ENCODE assay signal across 35 cellular contexts in the genomic region with DNA sequence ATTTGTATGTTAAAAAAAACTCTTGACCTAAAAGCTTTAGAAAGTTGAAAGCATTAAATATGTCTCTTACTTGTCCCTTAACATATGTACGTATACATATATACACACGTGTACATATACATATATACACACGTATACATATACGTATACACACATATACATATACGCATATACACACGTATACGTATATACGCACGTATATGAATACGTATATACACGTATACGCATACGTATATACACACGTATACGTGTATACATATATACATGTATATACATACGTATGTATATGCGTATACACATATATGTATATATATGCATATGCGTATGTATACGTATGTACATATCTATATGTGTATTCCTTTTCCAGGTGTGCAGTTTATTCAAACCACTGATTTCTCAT. TPM values are rescaled to one million over a fixed set of nuclear protein-coding genes. Genes with fewer than 3 reads are reported as not detected.
A peak's percentile ranks its signal among the peaks of the same experiment; 100 is the strongest.
DNase-seq lines count a peak whose midpoint lies in the region; ATAC-seq, FAIRE-seq and TF ChIP-seq lines count a peak whose summit lies in the region.
"Had no signal": no experiment of that assay in that cellular context is flagged by ENCODE, and none has a peak within 500 bp of the region (broad histone marks: within the 10 kb centered on the region; RNA-seq: fewer than 3 reads in every experiment).

No MANE protein-coding gene starts in this region.

- no peaks in the 10 kb centered on the region for H3K36me3 Mint-ChIP-seq in T-cell
- peaks cover 15% of the 10 kb centered on the region for H3K36me3 Mint-ChIP-seq in activated T-helper 2 cell treated with anti-CD3 and anti-CD28 coated beads, Interferon-gamma antibody, Interleukin-2, Interleukin-4, amounts not matched to agents 10 μg/mL and 5 μg/mL and 100 μg/mL, durations not matched to agents 14 hours and 24 hours and 36 hours (ENCODE audit: low read depth)

- no peaks in the 10 kb centered on the region for H3K79me1 ChIP-seq in mesenchymal stem cell (replicated peaks; ENCODE audit: low read length, poor library complexity, severe bottlenecking)

- H3K27ac Mint-ChIP-seq in T-cell = no peak overlapping the region
- H3K27ac Mint-ChIP-seq in activated T-helper 2 cell treated with anti-CD3 and anti-CD28 coated beads, Interferon-gamma antibody, Interleukin-2, Interleukin-4, amounts not matched to agents 10 μg/mL and 5 μg/mL and 100 μg/mL, durations not matched to agents 14 hours and 24 hours and 36 hours = no peak overlapping the region
- H3K27ac Mint-ChIP-seq: activated CD4-positive, alpha-beta T cell treated with anti-CD3 and anti-CD28 coated beads for 36 hours; H9; stimulated activated naive B cell treated with anti-CD40 and anti-IgM and Interleukin-4, amounts not matched to agents 10 μg/mL and 1 μg/mL and 100 μg/mL, for 72 hours had no signal

- H3K23ac ChIP-seq in mesenchymal stem cell (ENCODE audit: low read length in 2 of 2) = no peak overlapping the region

- no peak overlapping the region for H2BK120ac ChIP-seq in mesenchymal stem cell (ENCODE audit: low read depth, low read length)

- no peak overlapping the region; the same call in 2 of the 3 replicates for H3K4me2 ChIP-seq in A549
- peak overlapping the region; percentile 39; the same call in 1 of the 2 replicates for H3K4me2 ChIP-seq in DND-41 (ENCODE audit: insufficient read depth, low read length)
- no peak overlapping the region for H3K4me2 ChIP-seq in mesenchymal stem cell (ENCODE audit: low read length, poor library complexity, severe bottlenecking)

- peaks cover 12% of the 10 kb centered on the region; the same call in 1 of the 2 replicates for H4K20me1 ChIP-seq in DND-41 (ENCODE audit: insufficient read depth, low read length)

- peaks cover 49 to 66% (median 57%) of the 10 kb centered on the region in 3 donors for H3K4me1 Mint-ChIP-seq in T-cell
- peaks cover 4% of the 10 kb centered on the region for H3K4me1 Mint-ChIP-seq in activated T-helper 2 cell treated with anti-CD3 and anti-CD28 coated beads, Interferon-gamma antibody, Interleukin-2, Interleukin-4, amounts not matched to agents 10 μg/mL and 5 μg/mL and 100 μg/mL, durations not matched to agents 14 hours and 24 hours and 36 hours (ENCODE audit: low read depth)

- H2AFZ ChIP-seq in DND-41 (ENCODE audit: low read depth, low read length) = no peak overlapping the region
- H2AFZ ChIP-seq in mesenchymal stem cell (ENCODE audit: low read depth, low read length) = no peak overlapping the region

- TF ChIP-seq CTCF in A549 (IDR thresholded peaks at IDR 0.05) = no peak
- TF ChIP-seq CTCF in DND-41 (IDR thresholded peaks at IDR 0.05; ENCODE audit: borderline replicate concordance, extremely low read depth, low read length, poor library complexity, severe bottlenecking) = no peak

- no peak overlapping the region for H2BK15ac ChIP-seq in mesenchymal stem cell (ENCODE audit: low read depth, poor library complexity, severe bottlenecking)

- H2AK5ac ChIP-seq in mesenchymal stem cell (ENCODE audit: low read length, severe bottlenecking) = no peak overlapping the region

- no peak overlapping the region for H3K14ac ChIP-seq in mesenchymal stem cell (ENCODE audit: low read length in 2 of 2)

- no peak overlapping the region for H2BK5ac ChIP-seq in mesenchymal stem cell (ENCODE audit: low read depth, low read length, poor library complexity, severe bottlenecking)

- H3K27me3 ChIP-seq in DND-41 (ENCODE audit: insufficient read depth, low read length, poor library complexity) (no peaks in the 10 kb centered on the region), mesenchymal stem cell (ENCODE audit: control insufficient read depth in 1 of 2, insufficient read depth in 1 of 2, low read length in 2 of 2) (no peaks in the 10 kb centered on the region)
- H3K27me3 ChIP-seq: BLaER1, MG63, sigmoid colon, SJSA1, suprapubic skin had no signal

- ATAC-seq in A549 (no peak), DND-41 (ENCODE audit: insufficient read depth, low read depth) (no peak), T-cell (replicated peaks in 1 of 4) (no peak), GM21723 (IDR thresholded peaks at IDR 0.05; ENCODE audit: unreplicated experiment) (no peak)
- ATAC-seq: activated CD4-positive, alpha-beta T cell treated with anti-CD3 and anti-CD28 coated beads for 36 hours; stimulated activated naive B cell treated with anti-CD40 and anti-IgM and Interleukin-4, amounts not matched to agents 10 μg/mL and 1 μg/mL and 100 μg/mL, for 72 hours had no signal

- H3K79me2 ChIP-seq in DND-41 (ENCODE audit: insufficient read depth, low read length) = peaks cover 94% of the 10 kb centered on the region

- H3K18ac ChIP-seq in mesenchymal stem cell (ENCODE audit: low read depth in 1 of 2, low read length in 2 of 2) = no peak overlapping the region

- no peak for TF ChIP-seq POLR2A in A549 (IDR thresholded peaks at IDR 0.05; ENCODE audit: low read length)

- H3K27ac ChIP-seq in A549 (no peak overlapping the region), DND-41 (ENCODE audit: low read length) (no peak overlapping the region), mesenchymal stem cell (ENCODE audit: low read length, poor library complexity, severe bottlenecking) (no peak overlapping the region)
- H3K27ac ChIP-seq: BLaER1, epithelial cell of prostate, prostate gland, SJSA1, suprapubic skin had no signal

- 0 out of 3 replicates have a peak, but pooled peaks cover 13% of the 10 kb centered on the region for H3K4me1 ChIP-seq in A549
- H3K4me1 ChIP-seq in DND-41 (ENCODE audit: insufficient read depth, low read length) = peaks cover 19% of the 10 kb centered on the region
- H3K4me1 ChIP-seq in mesenchymal stem cell (ENCODE audit: control insufficient read depth, insufficient read depth, low read depth, low read length) = no peaks in the 10 kb centered on the region
- H3K4me1 ChIP-seq: prostate gland, SJSA1, suprapubic skin had no signal

- H3K9me3 ChIP-seq in A549 = no peaks in the 10 kb centered on the region
- H3K9me3 ChIP-seq in DND-41 (ENCODE audit: insufficient read depth, low read length, severe bottlenecking) = no peaks in the 10 kb centered on the region
- H3K9me3 ChIP-seq in mesenchymal stem cell (ENCODE audit: control insufficient read depth, low read length) = no peaks in the 10 kb centered on the region
- H3K9me3 ChIP-seq: MG63, prostate gland, sigmoid colon, SJSA1, suprapubic skin had no signal

- H3K4me3 Mint-ChIP-seq in T-cell = peak overlapping the region in 2 of 3 donors; percentile 6 to 96
- no peak overlapping the region for H3K4me3 Mint-ChIP-seq in activated T-helper 2 cell treated with anti-CD3 and anti-CD28 coated beads, Interferon-gamma antibody, Interleukin-2, Interleukin-4, amounts not matched to agents 10 μg/mL and 5 μg/mL and 100 μg/mL, durations not matched to agents 14 hours and 24 hours and 36 hours (ENCODE audit: low read depth)
- H3K4me3 Mint-ChIP-seq: stimulated activated naive B cell treated with anti-CD40 and anti-IgM and Interleukin-4, amounts not matched to agents 10 μg/mL and 1 μg/mL and 100 μg/mL, for 72 hours had no signal

- FAIRE-seq in A549 (lab: Jason Lieb, UNC) = peak; percentile 90
- FAIRE-seq: bronchial epithelial cell had no signal

- no peak overlapping the region for H4K8ac ChIP-seq in mesenchymal stem cell (ENCODE audit: low read length)

- POLR2A ChIA-PET in A549 (lab: Yijun Ruan, JAX) (interaction anchor here (0.6 kb wide), 1 partner anchor 237 kb away, joined by 5 read pairs; no protein-coding TSS in a partner anchor), T-cell (lab: Charles Lee) (interaction anchor here in 1 of 2 donors (0.6 to 0.7 kb wide), 2 partner anchors 22 to 198 kb away, joined by 3 to 4 read pairs; no protein-coding TSS in a partner anchor)

- H3K4me3 ChIP-seq in A549 = no peak overlapping the region
- no peak overlapping the region for H3K4me3 ChIP-seq in DND-41 (ENCODE audit: low read depth in 1 of 2, low read length in 2 of 2)
- H3K4me3 ChIP-seq in mesenchymal stem cell (ENCODE audit: insufficient read depth in 1 of 2, low read depth in 1 of 2, low read length in 2 of 2) = peak overlapping the region in 1 of 2 experiments; percentile 1
- H3K4me3 ChIP-seq: SJSA1 had no signal

- no peak overlapping the region for H2BK12ac ChIP-seq in mesenchymal stem cell (ENCODE audit: low read length in 2 of 2)

- H3K27me3 Mint-ChIP-seq in T-cell = no peaks in the 10 kb centered on the region
- H3K27me3 Mint-ChIP-seq in activated T-helper 2 cell treated with anti-CD3 and anti-CD28 coated beads, Interferon-gamma antibody, Interleukin-2, Interleukin-4, amounts not matched to agents 10 μg/mL and 5 μg/mL and 100 μg/mL, durations not matched to agents 14 hours and 24 hours and 36 hours (ENCODE audit: low read depth) = no peaks in the 10 kb centered on the region
- H3K27me3 Mint-ChIP-seq: activated CD4-positive, alpha-beta T cell treated with anti-CD3 and anti-CD28 coated beads for 36 hours; stimulated activated naive B cell treated with anti-CD40 and anti-IgM and Interleukin-4, amounts not matched to agents 10 μg/mL and 1 μg/mL and 100 μg/mL, for 72 hours had no signal

- TF ChIP-seq EP300 in A549 (IDR thresholded peaks at IDR 0.05) = no peak

- TF ChIP-seq RAD21 in A549 (conservative IDR thresholded peaks at IDR 0.05 in 1 of 2, IDR thresholded peaks at IDR 0.05 in 1 of 2) = no peak

- CTCF ChIA-PET in A549 (lab: Yijun Ruan, JAX) = no interaction called here
- CTCF ChIA-PET in T-cell (lab: Charles Lee) = no interaction called here

- H3K9ac ChIP-seq in DND-41 (ENCODE audit: low read depth, low read length) (no peak overlapping the region), mesenchymal stem cell (ENCODE audit: low read length) (peak overlapping the region; percentile 0)

- intact Hi-C loops in activated T-helper 2 cell treated with anti-CD3 and anti-CD28 coated beads, Interferon-gamma antibody, Interleukin-2, Interleukin-4, amounts not matched to agents 10 μg/mL and 5 μg/mL and 100 μg/mL, durations not matched to agents 14 hours and 24 hours and 36 hours (cut with micrococcal nuclease) = loop anchor here (10.0 kb wide), 1 partner anchor 1222 kb away; a partner anchor contains a TSS

- H3K9me3 Mint-ChIP-seq in T-cell = no peaks in the 10 kb centered on the region
- H3K9me3 Mint-ChIP-seq in activated T-helper 2 cell treated with anti-CD3 and anti-CD28 coated beads, Interferon-gamma antibody, Interleukin-2, Interleukin-4, amounts not matched to agents 10 μg/mL and 5 μg/mL and 100 μg/mL, durations not matched to agents 14 hours and 24 hours and 36 hours = no peaks in the 10 kb centered on the region
- H3K9me3 Mint-ChIP-seq: stimulated activated naive B cell treated with anti-CD40 and anti-IgM and Interleukin-4, amounts not matched to agents 10 μg/mL and 1 μg/mL and 100 μg/mL, for 72 hours had no signal

- WGBS in A549 (ENCODE audit: missing lambda C conversion rate) = 94% methylated on average over 19 of the region's 19 CpGs
- WGBS in mesenchymal stem cell = 89% methylated on average over 8 of the region's 19 CpGs

- peaks cover 3% of the 10 kb centered on the region for H3K36me3 ChIP-seq in DND-41 (ENCODE audit: insufficient read depth, low read length)
- peaks cover 0 to 6% of the 10 kb centered on the region in 2 experiments for H3K36me3 ChIP-seq in mesenchymal stem cell (ENCODE audit: control insufficient read depth in 1 of 2, insufficient read depth in 2 of 2, low read depth in 1 of 2, low read length in 2 of 2)
- H3K36me3 ChIP-seq: MG63, prostate gland, sigmoid colon, suprapubic skin had no signal

- no peak overlapping the region for H3K4ac ChIP-seq in mesenchymal stem cell (ENCODE audit: low read depth in 1 of 2, low read length in 2 of 2)

- DNase-seq in A549 (ENCODE audit: low read depth in 1 of 2, low spot score in 1 of 2) = no peak
- no peak for DNase-seq in DND-41
- no peak for DNase-seq in T-cell
- DNase-seq in mesenchymal stem cell = no peak
- DNase-seq in NCI-H146 (lab: John Stamatoyannopoulos, UW) = no peak
- DNase-seq in activated T-helper 2 cell treated with anti-CD3 and anti-CD28 coated beads, Interferon-gamma antibody, Interleukin-2, Interleukin-4, amounts not matched to agents 10 μg/mL and 5 μg/mL and 100 μg/mL, durations not matched to agents 14 hours and 24 hours and 36 hours (ENCODE audit: low spot score) = no peak
- DNase-seq in NCI-H524 (lab: John Stamatoyannopoulos, UW) = no peak
- DNase-seq: activated CD4-positive, alpha-beta T cell treated with anti-CD3 and anti-CD28 coated beads for 36 hours; activated CD8-positive, alpha-beta memory T cell treated with anti-CD3 and anti-CD28 coated beads for 24 hours; amygdala; Calu3; effector CD8-positive, alpha-beta T cell; H9; MG63; NCI-H1105 treated with DMSO at 0.1 percent for 48 hours; NCI-H2029 treated with DMSO at 0.1 percent for 48 hours; NCI-H226; NCI-H748 treated with DMSO at 0.1 percent for 48 hours; sigmoid colon; stimulated activated CD4-positive, alpha-beta T cell treated with anti-CD3 and anti-CD28 coated beads, Interleukin-4, amount 100 ng/mL, for 4 hours; stimulated activated naive B cell treated with anti-CD40 and anti-IgM and Interleukin-4, amounts not matched to agents 10 μg/mL and 1 μg/mL and 100 μg/mL, for 72 hours had no signal

- no peak overlapping the region for H4K91ac ChIP-seq in mesenchymal stem cell (ENCODE audit: low read length)

RNA-seq across cellular contexts. Expression of a gene that starts 3.8 kb away (rescaled TPM):
- polyA plus RNA-seq in A549 (2011; rRNA removed) (18.4 and 24.1 TPM in 2 replicates), A549 (2017; fragmentation: RNase III; extraction: RNeasy Plus Mini Kit Qiagen cat#74134 plus additional on column Dnase treatment) (8.5 to 9.3 TPM (median 9.0 TPM) in 3 replicates)
- polyA plus RNA-seq in A549 (2012; cell fraction: cytosol; rRNA removed) = 5.6 and 8.8 TPM in 2 replicates
- polyA plus RNA-seq in A549 (2012; cell fraction: nucleus; rRNA removed) = 9.4 and 10.3 TPM in 2 replicates
- 41.9 and 46.2 TPM in 2 replicates for polyA minus RNA-seq in A549 (2011; rRNA and poly(A)+ RNA removed)
- total RNA-seq in T-cell = 10 to 100 TPM; 37.1 to 97.3 (median 55.7) TPM
- polyA plus RNA-seq in mesenchymal stem cell (2013, experiment 1 of 2) = 9.5 TPM
- polyA plus RNA-seq in mesenchymal stem cell (2013, experiment 2 of 2) = 9.5 TPM
- total RNA-seq in activated T-helper 2 cell treated with anti-CD3 and anti-CD28 coated beads, Interferon-gamma antibody, Interleukin-2, Interleukin-4, amounts not matched to agents 10 μg/mL and 5 μg/mL and 100 μg/mL, durations not matched to agents 14 hours and 24 hours and 36 hours = 21.8 and 30.7 TPM in 2 replicates

RNA-seq across cellular contexts. Expression of a gene that starts 32.9 kb away (rescaled TPM):
- polyA plus RNA-seq in A549 (2011; rRNA removed) (not detected in 2 replicates), A549 (2017; fragmentation: RNase III; extraction: RNeasy Plus Mini Kit Qiagen cat#74134 plus additional on column Dnase treatment) (not detected in 3 replicates)
- not detected in 2 replicates for polyA plus RNA-seq in A549 (2012; cell fraction: cytosol; rRNA removed)
- not detected in 2 replicates for polyA plus RNA-seq in A549 (2012; cell fraction: nucleus; rRNA removed)
- polyA minus RNA-seq in A549 (2011; rRNA and poly(A)+ RNA removed) = not detected in 2 replicates
- not detected for total RNA-seq in T-cell
- not detected for polyA plus RNA-seq in mesenchymal stem cell (2013, experiment 1 of 2)
- not detected for polyA plus RNA-seq in mesenchymal stem cell (2013, experiment 2 of 2)
- not detected in 2 replicates for total RNA-seq in activated T-helper 2 cell treated with anti-CD3 and anti-CD28 coated beads, Interferon-gamma antibody, Interleukin-2, Interleukin-4, amounts not matched to agents 10 μg/mL and 5 μg/mL and 100 μg/mL, durations not matched to agents 14 hours and 24 hours and 36 hours
- total RNA-seq: activated CD4-positive, alpha-beta T cell treated with anti-CD3 and anti-CD28 coated beads for 36 hours; bronchial epithelial cell; Calu3; Daoy; H9; lung microvascular endothelial cell; mucosa of gallbladder; RPMI7951; sigmoid colon; SJSA1; suprapubic skin; T-helper 2 cell treated with Interferon-gamma antibody and Interleukin-4, amounts not matched to agents 100 ng/mL and 5 ng/mL, for 36 hours; ureter had no signal
- polyA plus RNA-seq: AG04450, sigmoid colon had no signal
